Comparison of ENCODE assay signal across 10 cellular contexts in the genomic region with DNA sequence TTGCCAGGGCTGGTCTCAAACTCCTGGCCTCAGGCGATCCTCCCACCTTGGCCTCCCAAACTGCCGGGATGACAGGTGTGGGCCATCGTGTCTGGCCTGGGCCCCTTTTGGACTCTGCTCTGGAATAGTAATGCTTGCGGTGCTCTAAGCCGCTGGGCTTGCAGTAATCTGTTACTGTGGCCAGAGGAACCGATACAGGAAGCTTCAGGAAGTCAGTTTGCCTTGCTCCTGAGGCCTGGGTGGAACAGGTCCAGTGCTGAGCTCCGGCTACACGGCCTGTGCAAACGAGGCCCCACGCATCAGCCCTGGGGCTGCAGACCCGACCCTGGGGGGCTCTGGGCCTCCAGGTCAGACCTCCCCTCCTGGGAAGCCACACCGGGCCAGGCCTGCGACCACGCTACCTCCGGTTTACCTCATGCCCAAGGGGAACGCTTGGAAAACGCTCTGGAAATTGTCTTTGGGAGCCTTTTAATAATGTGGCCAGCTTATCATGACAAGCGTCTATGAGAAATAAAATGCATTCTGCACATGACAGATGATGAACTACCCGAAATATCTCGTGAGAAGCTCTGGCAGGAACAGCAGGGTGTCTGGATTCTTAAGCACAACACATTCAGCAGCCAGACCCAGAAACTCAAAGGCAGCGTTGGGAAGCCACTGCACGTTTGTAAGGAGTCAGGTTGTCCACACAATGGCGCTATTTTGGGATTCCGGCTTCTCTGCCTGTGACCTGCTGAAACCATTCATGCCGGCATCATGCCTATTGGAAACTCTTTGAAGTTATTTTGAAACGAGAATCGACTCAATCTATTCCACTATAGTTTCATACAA. TPM values are rescaled to one million over a fixed set of nuclear protein-coding genes. Genes with fewer than 3 reads are reported as not detected.
DNase-seq lines count a peak whose midpoint lies in the region; ATAC-seq, FAIRE-seq and TF ChIP-seq lines count a peak whose summit lies in the region.
"Had no signal": no experiment of that assay in that cellular context is flagged by ENCODE, and none has a peak within 500 bp of the region (broad histone marks: within the 10 kb centered on the region; RNA-seq: fewer than 3 reads in every experiment).

No MANE protein-coding gene starts in this region.

- no TSS peak for BruUV-seq in A673 (replicated peaks; lab: Mats Ljungman, UMichigan)
- no TSS peak for BruUV-seq in GM12878 (replicated peaks; lab: Mats Ljungman, UMichigan)

- H3K4me1 ChIP-seq in A673 (ENCODE audit: insufficient read depth, low read length, poor library complexity, severe bottlenecking), result peaks cover 20% of the 10 kb centered on the region
- no peaks in the 10 kb centered on the region for H3K4me1 ChIP-seq in HUES48 (ENCODE audit: control insufficient read depth, insufficient read depth, low read length)
- H3K4me1 ChIP-seq in GM12878 (ENCODE audit: control insufficient read depth, insufficient read depth, low read length), result peaks cover 8% of the 10 kb centered on the region
- H3K4me1 ChIP-seq in transverse colon, result peaks cover 19 to 31% (median 27%) of the 10 kb centered on the region in 4 donors

- H3K27ac ChIP-seq in A673 (ENCODE audit: low read depth, low read length, poor library complexity, severe bottlenecking) (peak overlapping the region; percentile 69), HUES48 (ENCODE audit: low read depth, low read length) (peak overlapping the region; percentile 35), GM12878 (ENCODE audit: control insufficient read depth, insufficient read depth) (no peak overlapping the region), transverse colon (peak overlapping the region; percentile 71 to 89 (median 75))

- H3K79me2 ChIP-seq in GM12878 (ENCODE audit: control insufficient read depth, insufficient read depth, low read length), result no peaks in the 10 kb centered on the region

- CTCF ChIA-PET in A673 (lab: Charles Lee), result interaction anchor here (0.6 to 1.4 kb wide), 3 partner anchors 58 to 101 kb away, joined by 3 read pairs; no protein-coding TSS in a partner anchor
- CTCF ChIA-PET in GM12878 (lab: Yijun Ruan, JAX), result interaction anchor here (0.6 to 1.0 kb wide), 2 partner anchors 14 to 107 kb away, joined by 3 read pairs; no protein-coding TSS in a partner anchor

- no peak overlapping the region for H3K4me2 ChIP-seq in GM12878 (ENCODE audit: control insufficient read depth, insufficient read depth)

- ATAC-seq in GM12878 (peak; percentile 47), left lobe of liver (peak; percentile 43), HG02840 (IDR thresholded peaks at IDR 0.05; ENCODE audit: low FRiP score, unreplicated experiment) (no peak)

- TF ChIP-seq RAD21 in GM12878 (IDR thresholded peaks at IDR 0.05; ENCODE audit: insufficient read depth, low read depth, low read length), result no peak

- POLR2A ChIA-PET in A673 (lab: Charles Lee; ENCODE audit: low non-redundant PET) (no interaction called here), GM12878 (lab: Charles Lee) (no interaction called here)

- SMC1A ChIA-PET in GM12878 (lab: Charles Lee; ENCODE audit: uncharacterized antibody, unreplicated experiment), result interaction anchor here (1.3 kb wide), 1 partner anchor 9 kb away, joined by 5 read pairs; no protein-coding TSS in a partner anchor

- no peaks in the 10 kb centered on the region for H3K27me3 ChIP-seq in A673 (replicated peaks; ENCODE audit: insufficient read depth, low read depth, low read length, poor library complexity)
- no peaks in the 10 kb centered on the region for H3K27me3 ChIP-seq in HUES48 (ENCODE audit: control insufficient read depth, insufficient read depth, low read length)
- H3K27me3 ChIP-seq in GM12878 (replicated peaks in 1 of 2; ENCODE audit: control insufficient read depth in 2 of 2, insufficient read depth in 2 of 2, low read length in 1 of 2), result no peaks in the 10 kb centered on the region
- H3K27me3 ChIP-seq in transverse colon, result no peaks in the 10 kb centered on the region

- DNase-seq in A673 (ENCODE audit: low spot score), result peak; percentile 87
- no peak for DNase-seq in GM12878 (ENCODE audit: low read depth, low spot score)
- no peak for DNase-seq in left lobe of liver (ENCODE audit: low spot score)
- no peak for DNase-seq in transverse colon
- DNase-seq in activated CD8-positive, alpha-beta memory T cell treated with anti-CD3 and anti-CD28 coated beads for 24 hours, result no peak
- no peak for DNase-seq in amniotic stem cell (lab: John Stamatoyannopoulos, UW)
- DNase-seq: DND-41 had no signal

- H3K9me3 ChIP-seq in A673 (ENCODE audit: low read depth, low read length, poor library complexity, severe bottlenecking) (no peaks in the 10 kb centered on the region), HUES48 (ENCODE audit: control insufficient read depth, insufficient read depth, low read length) (no peaks in the 10 kb centered on the region), GM12878 (replicated peaks; ENCODE audit: control insufficient read depth, insufficient read depth, low read length) (no peaks in the 10 kb centered on the region; the same call in 2 of the 3 replicates), transverse colon (no peaks in the 10 kb centered on the region)

- H2AFZ ChIP-seq in GM12878 (ENCODE audit: control insufficient read depth, low read depth, low read length), result no peak overlapping the region

- peak; percentile 60 for TF ChIP-seq CTCF in A673 (conservative IDR thresholded peaks at IDR 0.05; ENCODE audit: low read depth, low read length)
- TF ChIP-seq CTCF in GM12878 (IDR thresholded peaks at IDR 0.05 in 2 of 3, conservative IDR thresholded peaks at IDR 0.05 in 1 of 3; ENCODE audit: control insufficient read depth in 2 of 3, extremely low read depth in 1 of 3, insufficient read depth in 1 of 3, low read depth in 3 of 3, low read length in 3 of 3), result no peak
- no peak for TF ChIP-seq CTCF in transverse colon (IDR thresholded peaks at IDR 0.05)

- TF ChIP-seq POLR2A in GM12878 (IDR thresholded peaks at IDR 0.05; ENCODE audit: low read depth, low read length) (peak; percentile 59), transverse colon (IDR thresholded peaks at IDR 0.05) (peak; percentile 14)

- H3K9ac ChIP-seq in HUES48 (ENCODE audit: low read depth, low read length), result no peak overlapping the region
- no peak overlapping the region for H3K9ac ChIP-seq in GM12878 (ENCODE audit: control insufficient read depth, insufficient read depth, low read length)

- no peak for TF ChIP-seq EP300 in GM12878 (IDR thresholded peaks at IDR 0.05; ENCODE audit: borderline replicate concordance in 1 of 2, control insufficient read depth in 1 of 2, low read depth in 2 of 2, low read length in 2 of 2)
- TF ChIP-seq EP300 in transverse colon (IDR thresholded peaks at IDR 0.05; ENCODE audit: low read depth), result no peak

- intact Hi-C loops in A673 (cut with micrococcal nuclease; ENCODE audit: unreplicated experiment), result no loop called here
- intact Hi-C loops in GM12878 (cut with micrococcal nuclease; ENCODE audit: unreplicated experiment), result no loop called here
- intact Hi-C loops in transverse colon (cut with DNase I; ENCODE audit: low total_unique reads), result no loop called here

- H3K36me3 ChIP-seq in A673 (ENCODE audit: insufficient read depth, low read length, poor library complexity, severe bottlenecking) (peaks cover 31% of the 10 kb centered on the region), HUES48 (ENCODE audit: control insufficient read depth, insufficient read depth, low read length) (peaks cover 29% of the 10 kb centered on the region), GM12878 (ENCODE audit: control insufficient read depth in 2 of 2, insufficient read depth in 2 of 2, low read length in 1 of 2) (peaks cover 14 to 16% of the 10 kb centered on the region in 2 experiments), transverse colon (peaks cover 0 to 27% (median 12%) of the 10 kb centered on the region in 4 donors)

- no peak for FAIRE-seq in GM12878 (lab: Jason Lieb, UNC)

- H3K4me3 ChIP-seq in A673 (ENCODE audit: low read depth, low read length, poor library complexity, severe bottlenecking) (no peak overlapping the region), HUES48 (ENCODE audit: low read depth, low read length) (no peak overlapping the region), GM12878 (no peak overlapping the region), transverse colon (no peak overlapping the region)
- H3K4me3 ChIP-seq: skin epidermis had no signal

- 35% methylated on average over 27 of the region's 27 CpGs for WGBS in GM12878 (ENCODE audit: insufficient coverage, insufficient replicate concordance, low lambda C conversion rate, missing lambda C conversion rate)
- 23 to 48% methylated on average over 11 to 25 of the region's 27 CpGs for WGBS in transverse colon (ENCODE audit: low coverage in 1 of 2), 2 donors

- in situ Hi-C loops in GM12878 (cut with MboI), result loop anchor here (5.0 kb wide), 1 partner anchor 647 kb away; no protein-coding TSS in a partner anchor
- in situ Hi-C loops in transverse colon (cut with MboI; ENCODE audit: low pct_ligation_motif_present in 1 of 4, low pct_unique_long_range_greater_than_20kb in 1 of 4, low sequenced_read_pairs in 3 of 4), result no loop called here

- no peaks in the 10 kb centered on the region for H4K20me1 ChIP-seq in GM12878 (ENCODE audit: control insufficient read depth, insufficient read depth)

- RAD21 ChIA-PET in GM12878 (lab: Charles Lee; ENCODE audit: unreplicated experiment), result no interaction called here

RNA-seq across cellular contexts. Expression of gene ADAP1, which starts 10.1 kb away (rescaled TPM):
- total RNA-seq in A673 (2021), result 16.4 and 18.6 TPM in 2 replicates
- 23.8 and 32.2 TPM in 2 replicates for total RNA-seq in GM12878 (2013; cell fraction: nucleolus; rRNA removed)
- 34.0 and 44.2 TPM in 2 replicates for total RNA-seq in GM12878 (2014; rRNA removed)
- total RNA-seq in GM12878 (2014; rRNA removed; fragmentation: Illumina TruSeq; extraction: Trizol), result 15.8 and 17.9 TPM in 2 replicates
- total RNA-seq in GM12878 (2021), result 38.7 and 42.3 TPM in 2 replicates
- 3.9 TPM for polyA plus RNA-seq in GM12878 (2011; ENCODE audit: low read depth)
- 16.6 and 22.5 TPM in 2 replicates for polyA plus RNA-seq in GM12878 (2011; rRNA removed)
- 30.5 and 44.3 TPM in 2 replicates for polyA plus RNA-seq in GM12878 (2011; cell fraction: cytosol; rRNA removed)
- 55.5 and 64.6 TPM in 2 replicates for polyA plus RNA-seq in GM12878 (2011; cell fraction: nucleus; rRNA removed)
- 17.1 and 19.8 TPM in 2 replicates for polyA plus RNA-seq in GM12878 (2012)
- polyA plus RNA-seq in GM12878 (2014; fragmentation: Illumina TruSeq; extraction: Trizol), result 8.0 and 22.0 TPM in 2 replicates
- under 1 TPM in 1 of 2 experiments, not detected in 1; 0.22 TPM for polyA plus RNA-seq in GM12878 (2014; fragmentation: Nextera tagmentation; extraction: Ambion mirVana)
- polyA plus RNA-seq in GM12878 (2014; rRNA removed), result 28.9 and 35.5 TPM in 2 replicates
- 10 to 100 TPM in 1 of 2 experiments, 1 to 10 TPM in 1; 6.7 to 12.7 TPM for polyA plus RNA-seq in GM12878 (2016; fragmentation: Nextera tagmentation; extraction: Ambion mirVana)
- 15.7 and 37.9 TPM in 2 replicates for polyA minus RNA-seq in GM12878 (2011; rRNA and poly(A)+ RNA removed)
- polyA minus RNA-seq in GM12878 (2011; cell fraction: cytosol; rRNA and poly(A)+ RNA removed), result 22.1 and 25.5 TPM in 2 replicates
- 14.0 and 35.4 TPM in 2 replicates for polyA minus RNA-seq in GM12878 (2011; cell fraction: nucleus; rRNA and poly(A)+ RNA removed)
- total RNA-seq in left lobe of liver, result 2.8 TPM
- 100 to 1,000 TPM in 3 of 4 donors, 10 to 100 TPM in 1; 84.9 to 360 (median 169) TPM for total RNA-seq in transverse colon

RNA-seq across cellular contexts. Expression of gene COX19, which starts 10.7 kb away (rescaled TPM):
- total RNA-seq in A673 (2021), result 17.6 and 18.8 TPM in 2 replicates
- total RNA-seq in GM12878 (2013; cell fraction: nucleolus; rRNA removed), result 117 and 121 TPM in 2 replicates
- total RNA-seq in GM12878 (2014; rRNA removed), result 10.2 and 12.5 TPM in 2 replicates
- 9.5 and 11.4 TPM in 2 replicates for total RNA-seq in GM12878 (2014; rRNA removed; fragmentation: Illumina TruSeq; extraction: Trizol)
- 8.6 and 9.0 TPM in 2 replicates for total RNA-seq in GM12878 (2021)
- polyA plus RNA-seq in GM12878 (2011; ENCODE audit: low read depth), result 4.5 TPM
- 15.9 and 17.0 TPM in 2 replicates for polyA plus RNA-seq in GM12878 (2011; rRNA removed)
- polyA plus RNA-seq in GM12878 (2011; cell fraction: cytosol; rRNA removed), result 10.8 and 11.2 TPM in 2 replicates
- polyA plus RNA-seq in GM12878 (2011; cell fraction: nucleus; rRNA removed), result 22.4 and 24.8 TPM in 2 replicates
- polyA plus RNA-seq in GM12878 (2012), result 6.9 and 7.6 TPM in 2 replicates
- polyA plus RNA-seq in GM12878 (2014; fragmentation: Illumina TruSeq; extraction: Trizol), result 7.0 and 12.4 TPM in 2 replicates
- polyA plus RNA-seq in GM12878 (2014; fragmentation: Nextera tagmentation; extraction: Ambion mirVana), result 1 to 10 TPM; 3.7 to 6.6 TPM
- 8.9 and 10.2 TPM in 2 replicates for polyA plus RNA-seq in GM12878 (2014; rRNA removed)
- polyA plus RNA-seq in GM12878 (2016; fragmentation: Nextera tagmentation; extraction: Ambion mirVana), result 10 to 100 TPM; 15.0 to 17.9 TPM
- 11.1 and 20.0 TPM in 2 replicates for polyA minus RNA-seq in GM12878 (2011; rRNA and poly(A)+ RNA removed)
- polyA minus RNA-seq in GM12878 (2011; cell fraction: cytosol; rRNA and poly(A)+ RNA removed), result 2.1 and 2.7 TPM in 2 replicates
- polyA minus RNA-seq in GM12878 (2011; cell fraction: nucleus; rRNA and poly(A)+ RNA removed), result 11.1 and 16.1 TPM in 2 replicates
- 5.2 TPM for total RNA-seq in left lobe of liver
- 10 to 100 TPM in 3 of 4 donors, 1 to 10 TPM in 1; 8.6 to 30.2 (median 16.9) TPM for total RNA-seq in transverse colon

RNA-seq across cellular contexts. Expression of gene CYP2W1, which starts 18.4 kb away (rescaled TPM):
- total RNA-seq in A673 (2021) (not detected in 2 replicates), GM12878 (2014; rRNA removed) (not detected in 2 replicates), GM12878 (2014; rRNA removed; fragmentation: Illumina TruSeq; extraction: Trizol) (not detected in 2 replicates), GM12878 (2021) (not detected in 2 replicates), left lobe of liver (0.08 TPM), transverse colon (under 1 TPM in 2 of 4 donors, not detected in 2; 0.41 to 0.95 TPM)
- not detected in 2 replicates for total RNA-seq in GM12878 (2013; cell fraction: nucleolus; rRNA removed)
- polyA plus RNA-seq in GM12878 (2011; ENCODE audit: low read depth), result not detected
- polyA plus RNA-seq in GM12878 (2011; rRNA removed) (not detected in 2 replicates), GM12878 (2014; fragmentation: Illumina TruSeq; extraction: Trizol) (not detected in 2 replicates), GM12878 (2014; fragmentation: Nextera tagmentation; extraction: Ambion mirVana) (not detected), GM12878 (2014; rRNA removed) (not detected in 2 replicates), GM12878 (2016; fragmentation: Nextera tagmentation; extraction: Ambion mirVana) (not detected)
- not detected in 2 replicates for polyA plus RNA-seq in GM12878 (2011; cell fraction: cytosol; rRNA removed)
- polyA plus RNA-seq in GM12878 (2011; cell fraction: nucleus; rRNA removed), result 0.04 and 0.07 TPM in 2 replicates
- not detected in 2 replicates for polyA plus RNA-seq in GM12878 (2012)
- polyA minus RNA-seq in GM12878 (2011; rRNA and poly(A)+ RNA removed), result not detected in 2 replicates
- polyA minus RNA-seq in GM12878 (2011; cell fraction: cytosol; rRNA and poly(A)+ RNA removed), result not detected in 2 replicates
- not detected in 2 replicates for polyA minus RNA-seq in GM12878 (2011; cell fraction: nucleus; rRNA and poly(A)+ RNA removed)
